ENCODE assay signal across 8 cellular contexts in the genomic region with DNA sequence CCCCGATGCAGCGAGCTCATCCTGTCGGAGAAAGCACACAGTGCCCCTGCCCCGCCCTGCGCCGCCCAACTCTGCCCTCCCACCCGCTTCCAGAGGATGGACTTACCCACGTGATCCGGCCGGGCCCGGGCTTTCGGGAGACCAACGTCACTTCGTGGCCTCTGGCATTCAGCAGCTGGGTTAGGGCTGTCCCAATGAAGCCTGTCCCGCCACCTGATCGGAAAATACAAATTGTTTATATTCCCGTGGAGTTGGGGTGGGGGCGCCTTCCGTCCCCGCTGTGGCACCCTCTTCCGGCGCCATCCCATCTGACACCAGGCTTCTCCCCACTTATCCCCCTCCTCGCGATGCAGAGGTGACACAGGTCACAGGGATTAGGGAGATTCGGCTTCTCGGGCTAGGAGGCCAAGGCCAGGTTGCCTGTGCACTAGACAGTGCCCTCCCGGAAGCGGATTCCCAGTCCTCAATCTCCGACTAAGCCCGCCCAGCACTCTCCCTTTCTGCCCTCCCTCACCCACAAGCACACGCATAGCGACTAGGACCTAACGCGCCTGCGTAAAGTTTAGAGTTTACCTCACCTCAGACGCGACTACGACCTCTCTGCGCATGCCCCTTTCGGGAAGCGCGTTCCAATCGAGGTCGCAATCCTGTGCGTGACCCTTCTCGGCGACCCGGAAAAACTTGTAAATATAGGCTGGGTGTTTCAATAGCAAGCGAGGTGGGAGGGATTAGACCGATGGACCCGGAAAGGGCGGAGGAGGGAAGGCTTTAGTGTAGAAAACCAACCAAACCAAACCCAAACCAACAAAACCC. TPM values are rescaled to one million over a fixed set of nuclear protein-coding genes. Genes with fewer than 3 reads are reported as not detected.
DNase-seq lines count a peak whose midpoint lies in the region; ATAC-seq and TF ChIP-seq lines count a peak whose summit lies in the region.

A gene with protein sequence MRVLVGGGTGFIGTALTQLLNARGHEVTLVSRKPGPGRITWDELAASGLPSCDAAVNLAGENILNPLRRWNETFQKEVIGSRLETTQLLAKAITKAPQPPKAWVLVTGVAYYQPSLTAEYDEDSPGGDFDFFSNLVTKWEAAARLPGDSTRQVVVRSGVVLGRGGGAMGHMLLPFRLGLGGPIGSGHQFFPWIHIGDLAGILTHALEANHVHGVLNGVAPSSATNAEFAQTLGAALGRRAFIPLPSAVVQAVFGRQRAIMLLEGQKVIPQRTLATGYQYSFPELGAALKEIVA (minus strand): TSS at position 537 of the 813 bp plus-strand sequence. CDS start 7 bp downstream, at position 530.

- TF ChIP-seq POLR2A in gastroesophageal sphincter (IDR thresholded peaks at IDR 0.05), result peak; percentile 78 to 79

- H3K4me1 ChIP-seq in gastroesophageal sphincter, result peaks cover 5 to 51% (median 9%) of the 10 kb centered on the region in 3 donors
- H3K4me1 ChIP-seq in neutrophil (ENCODE audit: control insufficient read depth in 1 of 2, insufficient read depth in 1 of 2, low read depth in 1 of 2, low read length in 1 of 2), result peaks cover 18 to 25% of the 10 kb centered on the region in 2 experiments

- TF ChIP-seq CTCF in HFF-Myc (IDR thresholded peaks at IDR 0.05; ENCODE audit: low read depth, low read length, missing control alignments), result no peak
- TF ChIP-seq CTCF in gastroesophageal sphincter (IDR thresholded peaks at IDR 0.05), result peak in 1 of 4 experiments; percentile 14
- peak; percentile 20 for TF ChIP-seq CTCF in neutrophil (IDR thresholded peaks at IDR 0.05)

- H3K9me3 ChIP-seq in gastroesophageal sphincter, result no peaks in the 10 kb centered on the region
- no peaks in the 10 kb centered on the region for H3K9me3 ChIP-seq in neutrophil

- TF ChIP-seq EP300 in gastroesophageal sphincter (IDR thresholded peaks at IDR 0.05), result no peak

- WGBS in gastroesophageal sphincter (ENCODE audit: low coverage in 1 of 2), 2 donors, result 0% methylated on average over 4 of the region's 52 CpGs; no CpG with 5 or more reads in 1 of the 2 donors

- H3K27me3 Mint-ChIP-seq in activated naive CD4-positive, alpha-beta T cell treated with anti-CD3 and anti-CD28 coated beads for 36 hours (ENCODE audit: low read depth), result no peaks in the 10 kb centered on the region

- H3K4me3 ChIP-seq in HFF-Myc (replicated peaks; ENCODE audit: low read depth, low read length) (peak within 1 kb of the TSS; percentile 58), gastroesophageal sphincter (peak within 1 kb of the TSS; percentile 60 to 76), neutrophil (ENCODE audit: low read depth in 1 of 2, low read length in 1 of 2) (peak within 1 kb of the TSS; percentile 75)

- H3K27ac ChIP-seq in gastroesophageal sphincter (peak within 1 kb of the TSS; percentile 94 to 100 (median 99)), neutrophil (peak within 1 kb of the TSS; percentile 81), substantia nigra (ENCODE audit: low read depth, low read length, poor library complexity, severe bottlenecking) (peak within 1 kb of the TSS; percentile 99)

- ATAC-seq in gastroesophageal sphincter, result peak; percentile 97

- CTCF ChIA-PET in activated naive CD4-positive, alpha-beta T cell treated with anti-CD3 and anti-CD28 coated beads for 36 hours (lab: Charles Lee), result interaction anchor here (0.6 to 5.4 kb wide), 10 partner anchors 9 to 217 kb away, joined by 3 to 63 read pairs (median 5); partner anchors contain the start of genes CBLN3, KHNYN and RIPK3

- H3K36me3 Mint-ChIP-seq in activated naive CD4-positive, alpha-beta T cell treated with anti-CD3 and anti-CD28 coated beads for 36 hours (ENCODE audit: low read depth), result peaks cover 27% of the 10 kb centered on the region

- peak within 1 kb of the TSS; percentile 89 for H3K4me3 Mint-ChIP-seq in activated naive CD4-positive, alpha-beta T cell treated with anti-CD3 and anti-CD28 coated beads for 36 hours

- peak within 1 kb of the TSS; percentile 98 for H3K27ac Mint-ChIP-seq in activated naive CD4-positive, alpha-beta T cell treated with anti-CD3 and anti-CD28 coated beads for 36 hours

- peaks cover 39% of the 10 kb centered on the region for H3K4me1 Mint-ChIP-seq in activated naive CD4-positive, alpha-beta T cell treated with anti-CD3 and anti-CD28 coated beads for 36 hours (ENCODE audit: low read depth)

- H3K27me3 ChIP-seq in gastroesophageal sphincter, result no peaks in the 10 kb centered on the region
- peaks cover 25% of the 10 kb centered on the region for H3K27me3 ChIP-seq in neutrophil

- peak; percentile 95 for DNase-seq in GM04503 (ENCODE audit: low read depth)
- DNase-seq in HFF-Myc (ENCODE audit: extremely low read depth, low read depth), result peak; percentile 99
- DNase-seq in NAMALWA (ENCODE audit: low spot score), result peak; percentile 100
- DNase-seq in SK-N-DZ (ENCODE audit: low spot score), result peak; percentile 99
- DNase-seq in activated naive CD4-positive, alpha-beta T cell treated with anti-CD3 and anti-CD28 coated beads for 36 hours, result peak; percentile 99
- DNase-seq in substantia nigra (lab: John Stamatoyannopoulos, UW), result peak; percentile 70 to 98 (median 95)

- intact Hi-C loops in activated naive CD4-positive, alpha-beta T cell treated with anti-CD3 and anti-CD28 coated beads for 36 hours (cut with micrococcal nuclease), result loop anchor here (1.0 to 5.0 kb wide), 17 partner anchors 11 to 973 kb away; partner anchors contain the start of genes CARMIL3, CHMP4A, DCAF11 and EMC9

- H3K9me3 Mint-ChIP-seq in activated naive CD4-positive, alpha-beta T cell treated with anti-CD3 and anti-CD28 coated beads for 36 hours, result no peaks in the 10 kb centered on the region

- H3K36me3 ChIP-seq in gastroesophageal sphincter (peaks cover 0 to 40% of the 10 kb centered on the region in 2 donors), neutrophil (peaks cover 32% of the 10 kb centered on the region)

RNA-seq across cellular contexts. Expression of the gene that starts here (rescaled TPM):
- 29.1 and 47.6 TPM in 2 replicates for polyA plus RNA-seq in SK-N-DZ (2014; cell fraction: cytosol; rRNA removed)
- polyA plus RNA-seq in SK-N-DZ (2014; cell fraction: nucleus; rRNA removed), result 162 and 252 TPM in 2 replicates
- total RNA-seq in activated naive CD4-positive, alpha-beta T cell treated with anti-CD3 and anti-CD28 coated beads for 36 hours, result 10 to 100 TPM; 70.5 to 72.4 TPM
- total RNA-seq in gastroesophageal sphincter, result 10 to 100 TPM; 21.5 to 39.7 (median 31.3) TPM

Comparison
In these comparisons a context has a peak if more than half of its experiments do, and no peak if none do; other contexts are left out.
1. Peak in every context shown above with its lines: DNase-seq, ATAC-seq, H3K4me3 ChIP-seq and H3K27ac ChIP-seq.